Comparison of ENCODE assay signal across 15 cellular contexts in the genomic region with DNA sequence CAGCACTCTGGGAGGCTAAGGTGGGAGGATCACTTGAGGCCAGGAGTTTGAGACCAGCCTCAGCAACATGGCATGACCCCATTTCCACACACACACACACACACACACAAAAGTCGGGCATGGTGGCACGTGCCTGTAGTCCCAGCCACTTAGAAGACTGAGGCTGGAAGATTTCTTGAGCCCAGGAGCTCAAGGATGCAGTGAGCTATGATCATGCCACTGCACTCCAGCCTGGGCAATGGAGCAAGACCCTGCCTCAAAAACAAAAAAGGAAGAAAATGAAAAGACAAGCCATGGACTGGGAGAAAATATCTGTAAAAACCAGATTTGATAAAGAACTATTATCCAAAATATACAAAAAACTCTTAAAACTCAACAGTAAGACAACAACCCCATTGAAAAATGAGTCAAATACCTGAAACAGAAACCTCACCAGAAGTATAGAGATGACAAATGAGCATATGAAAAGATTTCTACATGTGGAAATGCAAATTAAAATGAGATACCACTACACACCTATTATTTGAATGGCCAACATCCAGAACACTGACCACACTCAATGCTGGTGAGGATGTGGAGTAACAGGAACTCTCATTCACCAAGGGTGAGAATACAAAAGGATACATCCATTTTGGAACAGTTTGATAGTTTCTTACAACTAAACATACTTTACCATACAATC. TPM values are rescaled to one million over a fixed set of nuclear protein-coding genes. Genes with fewer than 3 reads are reported as not detected.
DNase-seq lines count a peak whose midpoint lies in the region; ATAC-seq and TF ChIP-seq lines count a peak whose summit lies in the region.
"Had no signal": no experiment of that assay in that cellular context is flagged by ENCODE, and none has a peak within 500 bp of the region (broad histone marks: within the 10 kb centered on the region; RNA-seq: fewer than 3 reads in every experiment).

No MANE protein-coding gene starts in this region.

- no peak overlapping the region for H3K27ac ChIP-seq in transverse colon
- H3K27ac ChIP-seq: KMS-11, right atrium auricular region, SJCRH30 had no signal

- no peak for TF ChIP-seq EP300 in transverse colon (IDR thresholded peaks at IDR 0.05; ENCODE audit: low read depth)

- in situ Hi-C loops in transverse colon (cut with MboI; ENCODE audit: low pct_ligation_motif_present in 1 of 4, low pct_unique_long_range_greater_than_20kb in 1 of 4, low sequenced_read_pairs in 3 of 4), result no loop called here

- POLR2A ChIA-PET in GM10248 (lab: Yijun Ruan, JAX) (interaction anchor here (1.0 kb wide), 1 partner anchor 25 kb away, joined by 4 read pairs; a partner anchor contains a TSS), HEK293T (lab: Yijun Ruan, JAX) (no interaction called here)

- ATAC-seq in GM19025 (IDR thresholded peaks at IDR 0.05; ENCODE audit: low read depth, unreplicated experiment), result peak; percentile 58
- peak; percentile 78 for ATAC-seq in HG02642 (IDR thresholded peaks at IDR 0.05; ENCODE audit: poor library complexity, unreplicated experiment)
- ATAC-seq in HG03565 (IDR thresholded peaks at IDR 0.05; ENCODE audit: unreplicated experiment), result peak; percentile 67
- ATAC-seq: mucosa of descending colon had no signal

- H3K36me3 ChIP-seq in transverse colon, result peaks cover 0 to 57% (median 16%) of the 10 kb centered on the region in 4 donors

- TF ChIP-seq CTCF in GM10248 (IDR thresholded peaks at IDR 0.05; ENCODE audit: control extremely low read depth, extremely low read depth, low read depth, missing control alignments) (no peak), transverse colon (IDR thresholded peaks at IDR 0.05) (no peak)

- peaks cover 0 to 2% (median 0%) of the 10 kb centered on the region in 4 donors for H3K4me1 ChIP-seq in transverse colon
- H3K4me1 ChIP-seq: BE2C, HAP-1, right atrium auricular region, SJCRH30 had no signal

- no peak overlapping the region for H3K4me3 ChIP-seq in transverse colon
- H3K4me3 ChIP-seq: HAP-1, mucosa of descending colon, right atrium auricular region, SJCRH30 had no signal

- intact Hi-C loops in transverse colon (cut with DNase I; ENCODE audit: low total_unique reads), result no loop called here

- DNase-seq in GM10248 (ENCODE audit: extremely low spot score) (peak; percentile 26), HEK293T (ENCODE audit: extremely low spot score) (no peak), NCI-H526 (lab: John Stamatoyannopoulos, UW) (no peak), transverse colon (no peak), NCI-H1436 treated with DMSO at 0.1 percent for 48 hours (lab: John Stamatoyannopoulos, UW) (no peak)
- DNase-seq: BE2C, mucosa of descending colon, NCI-H446, SJCRH30 had no signal

- no peak for TF ChIP-seq POLR2A in transverse colon (IDR thresholded peaks at IDR 0.05)

- 100% methylated on average over 2 of the region's 2 CpGs; no CpG with 5 or more reads in 1 of the 2 donors for WGBS in transverse colon (ENCODE audit: low coverage in 1 of 2), 2 donors

- no peaks in the 10 kb centered on the region for H3K9me3 ChIP-seq in transverse colon
- H3K9me3 ChIP-seq: BE2C, HAP-1, mucosa of descending colon, right atrium auricular region, SJCRH30 had no signal

- CTCF ChIA-PET in GM10248 (lab: Yijun Ruan, JAX) (no interaction called here), HEK293T (lab: Yijun Ruan, JAX) (no interaction called here)

- H3K27me3 ChIP-seq in transverse colon, result no peaks in the 10 kb centered on the region
- H3K27me3 ChIP-seq: BE2C, right atrium auricular region, SJCRH30 had no signal

TF ChIP-seq in HEK293T, 16 proteins besides CTCF, POLR2A, EP300 and RAD21:
- TF ChIP-seq FOXA1 (IDR thresholded peaks at IDR 0.05) (no peak), NFRKB (IDR thresholded peaks at IDR 0.05) (no peak), ELF4 (IDR thresholded peaks at IDR 0.05) (no peak), FOXK2 (IDR thresholded peaks at IDR 0.05) (no peak), ZNF384 (IDR thresholded peaks at IDR 0.05) (no peak), CTBP1 (IDR thresholded peaks at IDR 0.05; ENCODE audit: borderline replicate concordance) (no peak), ARNT (IDR thresholded peaks at IDR 0.05) (no peak), LEF1 (IDR thresholded peaks at IDR 0.05; ENCODE audit: borderline replicate concordance) (no peak), SP1 (IDR thresholded peaks at IDR 0.05) (no peak), BHLHE40 (IDR thresholded peaks at IDR 0.05; ENCODE audit: borderline replicate concordance) (no peak), TARDBP (IDR thresholded peaks at IDR 0.05) (no peak), FOXM1 (IDR thresholded peaks at IDR 0.05; ENCODE audit: borderline replicate concordance) (no peak), HDGF (IDR thresholded peaks at IDR 0.05; ENCODE audit: borderline replicate concordance) (no peak), SUZ12 (IDR thresholded peaks at IDR 0.05) (no peak), L3MBTL2 (conservative IDR thresholded peaks at IDR 0.05) (no peak)
- TF ChIP-seq, protein P1, sequence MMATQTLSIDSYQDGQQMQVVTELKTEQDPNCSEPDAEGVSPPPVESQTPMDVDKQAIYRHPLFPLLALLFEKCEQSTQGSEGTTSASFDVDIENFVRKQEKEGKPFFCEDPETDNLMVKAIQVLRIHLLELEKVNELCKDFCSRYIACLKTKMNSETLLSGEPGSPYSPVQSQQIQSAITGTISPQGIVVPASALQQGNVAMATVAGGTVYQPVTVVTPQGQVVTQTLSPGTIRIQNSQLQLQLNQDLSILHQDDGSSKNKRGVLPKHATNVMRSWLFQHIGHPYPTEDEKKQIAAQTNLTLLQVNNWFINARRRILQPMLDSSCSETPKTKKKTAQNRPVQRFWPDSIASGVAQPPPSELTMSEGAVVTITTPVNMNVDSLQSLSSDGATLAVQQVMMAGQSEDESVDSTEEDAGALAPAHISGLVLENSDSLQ (IDR thresholded peaks at IDR 0.05), result no peak

RNA-seq across cellular contexts. Expression of a gene that starts 24.7 kb away (rescaled TPM):
- total RNA-seq in transverse colon, result 10 to 100 TPM in 3 of 4 donors, 1 to 10 TPM in 1; 7.9 to 68.3 (median 47.1) TPM

RNA-seq across cellular contexts. Expression of a gene that starts 26.7 kb away (rescaled TPM):
- total RNA-seq in transverse colon, result 10 to 100 TPM in 2 of 4 donors, 1 to 10 TPM in 2; 7.2 to 14.6 (median 10.4) TPM

RNA-seq across cellular contexts. Expression of a gene that starts 48.4 kb away (rescaled TPM):
- 10 to 100 TPM in 3 of 4 donors, 1 to 10 TPM in 1; 8.6 to 24.1 (median 13.7) TPM for total RNA-seq in transverse colon
